ENCODE assay signal across 8 cellular contexts in the genomic region with DNA sequence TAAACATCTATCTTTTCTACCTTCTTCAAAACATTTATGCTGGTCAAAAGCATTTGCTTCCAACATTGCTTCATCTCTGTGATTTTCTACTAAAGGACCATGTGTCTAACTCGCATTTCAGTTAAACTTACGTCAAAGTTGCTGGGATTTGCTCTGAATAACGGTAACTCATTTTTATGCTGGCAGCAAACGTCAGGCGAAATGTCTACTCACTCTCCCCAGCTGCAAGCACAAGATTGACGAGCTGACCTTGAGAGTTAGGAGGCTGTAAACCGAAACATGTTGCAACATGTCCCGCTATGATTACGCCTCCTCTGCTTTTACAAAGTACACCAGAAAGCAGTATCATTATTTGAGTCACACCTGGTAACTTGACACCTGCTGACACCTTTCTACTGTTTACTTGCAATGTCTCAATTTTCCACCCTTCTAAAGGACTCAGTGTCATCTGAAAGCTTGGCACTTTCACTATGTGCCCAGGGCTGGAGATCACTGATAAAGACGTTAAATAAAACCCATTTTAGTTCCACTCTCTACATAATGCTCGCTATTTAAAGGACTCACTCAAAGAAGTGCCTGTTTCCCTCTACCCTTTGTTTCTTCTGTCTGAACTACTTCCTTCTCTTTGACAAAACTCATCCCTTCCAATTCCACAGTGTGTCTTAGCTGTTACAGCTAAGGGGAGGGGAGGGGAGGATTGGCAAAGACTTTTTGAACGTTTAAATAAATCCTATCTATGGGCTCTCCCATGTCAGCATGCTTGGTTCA.
DNase-seq lines count a peak whose midpoint lies in the region; ATAC-seq and TF ChIP-seq lines count a peak whose summit lies in the region.

No MANE protein-coding gene starts in this region.

- H3K4me3 ChIP-seq in OCI-LY3 (ENCODE audit: low read length): peak overlapping the region; percentile 40
- no peak overlapping the region for H3K4me3 ChIP-seq in mucosa of descending colon

- peaks cover 17% of the 10 kb centered on the region; the same call in 1 of the 2 replicates for H3K27me3 ChIP-seq in OCI-LY3 (ENCODE audit: low read depth, low read length)

- H3K4me1 Mint-ChIP-seq in central memory CD8-positive, alpha-beta T cell: peaks cover 16% of the 10 kb centered on the region

- TF ChIP-seq CTCF in OCI-LY3 (IDR thresholded peaks at IDR 0.05; ENCODE audit: low read depth, low read length) (no peak), mucosa of descending colon (IDR thresholded peaks at IDR 0.05) (no peak)

- H3K4me1 ChIP-seq in OCI-LY3 (ENCODE audit: low read length): peaks cover 27% of the 10 kb centered on the region
- H3K4me1 ChIP-seq in mucosa of descending colon (ENCODE audit: low read depth): no peaks in the 10 kb centered on the region

- H2AFZ ChIP-seq in OCI-LY3 (ENCODE audit: low read depth, low read length): peak overlapping the region; percentile 60

- peak overlapping the region; percentile 12; the same call in 1 of the 2 replicates for H3K27ac ChIP-seq in OCI-LY3 (ENCODE audit: low read length)

- peak overlapping the region; percentile 5; the same call in 1 of the 2 replicates for H3K9ac ChIP-seq in OCI-LY3 (ENCODE audit: low read length)

- no peaks in the 10 kb centered on the region for H3K27me3 Mint-ChIP-seq in central memory CD8-positive, alpha-beta T cell

- no peaks in the 10 kb centered on the region for H3K9me3 Mint-ChIP-seq in central memory CD8-positive, alpha-beta T cell

- H3K27ac Mint-ChIP-seq in central memory CD8-positive, alpha-beta T cell (ENCODE audit: low read depth): peak overlapping the region; percentile 57

- H3K79me2 ChIP-seq in OCI-LY3 (ENCODE audit: low read length): no peaks in the 10 kb centered on the region

- no peaks in the 10 kb centered on the region for H4K20me1 ChIP-seq in OCI-LY3 (ENCODE audit: insufficient read depth, low read length)

- H3K36me3 ChIP-seq in OCI-LY3 (replicated peaks; ENCODE audit: low read depth, low read length): no peaks in the 10 kb centered on the region
- no peaks in the 10 kb centered on the region for H3K36me3 ChIP-seq in mucosa of descending colon (ENCODE audit: low read depth)

- no peaks in the 10 kb centered on the region for H3K36me3 Mint-ChIP-seq in central memory CD8-positive, alpha-beta T cell (ENCODE audit: insufficient read depth)

- intact Hi-C loops in mucosa of descending colon (cut with DNase I, micrococcal nuclease): no loop called here

- DNase-seq in HuH-7 (ENCODE audit: low spot score): peak; percentile 49
- DNase-seq in central memory CD8-positive, alpha-beta T cell (ENCODE audit: low spot score in 2 of 2): no peak
- DNase-seq in mucosa of descending colon: peak in 1 of 3 donors; percentile 26
- DNase-seq in retina: no peak
- no peak for DNase-seq in mesenteric fat pad (ENCODE audit: low spot score)

- peak overlapping the region; percentile 48 for H3K4me2 ChIP-seq in OCI-LY3 (ENCODE audit: low read length)

- ATAC-seq in GM18498 (IDR thresholded peaks at IDR 0.05; ENCODE audit: unreplicated experiment) (peak; percentile 86), GM21723 (IDR thresholded peaks at IDR 0.05; ENCODE audit: unreplicated experiment) (peak; percentile 92), mucosa of descending colon (peak; percentile 93)
- ATAC-seq in central memory CD8-positive, alpha-beta T cell (replicated peaks; ENCODE audit: extremely low read depth, poor library complexity, severe bottlenecking): peak; percentile 54

- H3K9me3 ChIP-seq in OCI-LY3 (ENCODE audit: insufficient read depth, low read length): no peaks in the 10 kb centered on the region
- H3K9me3 ChIP-seq in mucosa of descending colon: no peaks in the 10 kb centered on the region

- H3K4me3 Mint-ChIP-seq in central memory CD8-positive, alpha-beta T cell: peak overlapping the region; percentile 51
